In genomic region chr4:101346312-101346561, GRCh38 we compare ENCODE assay signal across 8 cellular contexts.
A peak's percentile ranks its signal among the peaks of the same experiment; 100 is the strongest.
DNase-seq lines count a peak whose midpoint lies in the region; ATAC-seq lines count a peak whose summit lies in the region.

No MANE protein-coding gene starts in this region.

- H3K27ac ChIP-seq in muscle layer of duodenum (ENCODE audit: low read length): no peak overlapping the region

- H3K36me3 Mint-ChIP-seq in dendritic cell treated with granulocyte-macrophage colony-stimulating factor and Interleukin-4, amounts not matched to agents 40 ng/mL and 50 ng/mL, for 4 days (ENCODE audit: low read depth): peaks cover 23% of the 10 kb centered on the region

- H3K27me3 Mint-ChIP-seq in dendritic cell treated with granulocyte-macrophage colony-stimulating factor and Interleukin-4, amounts not matched to agents 40 ng/mL and 50 ng/mL, for 4 days: peaks cover 8% of the 10 kb centered on the region

- H3K27ac Mint-ChIP-seq in dendritic cell treated with granulocyte-macrophage colony-stimulating factor and Interleukin-4, amounts not matched to agents 40 ng/mL and 50 ng/mL, for 4 days: peak overlapping the region; percentile 94

- peaks cover 48% of the 10 kb centered on the region for H3K4me1 Mint-ChIP-seq in dendritic cell treated with granulocyte-macrophage colony-stimulating factor and Interleukin-4, amounts not matched to agents 40 ng/mL and 50 ng/mL, for 4 days (ENCODE audit: low read depth)

- no peaks in the 10 kb centered on the region for H3K9me3 ChIP-seq in muscle layer of duodenum (ENCODE audit: control insufficient read depth in 1 of 2, low read length in 2 of 2)

- ATAC-seq in HG03520 (IDR thresholded peaks at IDR 0.05; ENCODE audit: unreplicated experiment): no peak
- no peak for ATAC-seq in GM19452 (IDR thresholded peaks at IDR 0.05; ENCODE audit: unreplicated experiment)

- DNase-seq in stimulated activated CD8-positive, alpha-beta memory T cell treated with anti-CD3 and anti-CD28 coated beads, Interleukin-12 subunit alpha, Interleukin-12 subunit beta, amount 100 ng/mL, for 1 hour (ENCODE audit: low read depth): peak; percentile 18
- DNase-seq in stimulated activated CD8-positive, alpha-beta memory T cell treated with anti-CD3 and anti-CD28 coated beads, Interleukin-4, amount 100 ng/mL, for 48 hours: no peak
- DNase-seq in T-helper 9 cell (peak; percentile 45), cerebellar nuclear complex (lab: John Stamatoyannopoulos, UW) (no peak)

- no peaks in the 10 kb centered on the region for H3K9me3 Mint-ChIP-seq in dendritic cell treated with granulocyte-macrophage colony-stimulating factor and Interleukin-4, amounts not matched to agents 40 ng/mL and 50 ng/mL, for 4 days

- no peaks in the 10 kb centered on the region for H3K27me3 ChIP-seq in muscle layer of duodenum (ENCODE audit: low read depth, low read length)

- intact Hi-C loops in dendritic cell treated with granulocyte-macrophage colony-stimulating factor and Interleukin-4, amounts not matched to agents 40 ng/mL and 50 ng/mL, for 4 days (cut with micrococcal nuclease): loop anchor here (5.0 to 10.0 kb wide), 6 partner anchors 69 to 1781 kb away; partner anchors contain the start of genes BANK1 and TRMT10A

- H3K4me1 ChIP-seq in muscle layer of duodenum (ENCODE audit: control insufficient read depth in 1 of 2, insufficient read depth in 2 of 2, low read length in 2 of 2): peaks cover 11 to 18% of the 10 kb centered on the region in 2 donors

- H3K4me3 Mint-ChIP-seq in dendritic cell treated with granulocyte-macrophage colony-stimulating factor and Interleukin-4, amounts not matched to agents 40 ng/mL and 50 ng/mL, for 4 days: peak overlapping the region; percentile 86

- peaks cover 0 to 4% of the 10 kb centered on the region in 2 donors for H3K36me3 ChIP-seq in muscle layer of duodenum (ENCODE audit: control insufficient read depth in 1 of 2, insufficient read depth in 2 of 2, low read length in 2 of 2)

- peak overlapping the region; percentile 48 to 85 for H3K4me3 ChIP-seq in muscle layer of duodenum (ENCODE audit: low read depth in 1 of 2, low read length in 2 of 2)

Comparison
In these comparisons a context has a peak if more than half of its experiments do, and no peak if none do; other contexts are left out.
1. DNase-seq: peak in stimulated activated CD8-positive, alpha-beta memory T cell treated with anti-CD3 and anti-CD28 coated beads, Interleukin-12 subunit alpha, Interleukin-12 subunit beta, amount 100 ng/mL, for 1 hour (single experiment) and T-helper 9 cell (single experiment); none in stimulated activated CD8-positive, alpha-beta memory T cell treated with anti-CD3 and anti-CD28 coated beads, Interleukin-4, amount 100 ng/mL, for 48 hours (single experiment) and cerebellar nuclear complex (0 of 2).